Comparison of ENCODE assay signal across 1 cellular context in the genomic region with DNA sequence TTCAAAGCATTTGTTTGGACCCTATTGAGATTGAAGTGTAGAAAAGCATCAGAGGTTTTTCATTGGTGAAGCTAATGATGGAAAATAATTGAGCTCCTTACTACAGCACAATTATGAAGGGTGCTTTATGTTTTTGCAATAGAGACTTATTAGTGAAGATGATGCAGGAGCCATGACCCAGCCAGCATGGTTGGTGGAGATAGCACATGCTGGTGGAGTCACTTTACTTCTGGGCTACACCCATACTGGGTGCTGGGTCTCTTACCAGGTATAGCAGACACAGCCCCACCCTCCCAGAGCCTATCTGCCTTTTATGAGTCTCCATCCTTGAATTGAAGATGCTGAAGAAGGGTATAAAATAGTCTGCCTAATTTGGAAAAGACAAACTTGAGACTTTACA.
TF ChIP-seq lines count a peak whose summit lies in the region.

No MANE protein-coding gene starts in this region.

TF ChIP-seq in GM12878, 131 proteins besides CTCF, POLR2A, EP300 and RAD21:
- no peak for TF ChIP-seq RBBP5 (conservative IDR thresholded peaks at IDR 0.05)
- TF ChIP-seq TCF7 (IDR thresholded peaks at IDR 0.05; ENCODE audit: borderline replicate concordance), result no peak
- TF ChIP-seq NBN (IDR thresholded peaks at IDR 0.05), result no peak
- no peak for TF ChIP-seq SIX5 (IDR thresholded peaks at IDR 0.05; ENCODE audit: low read depth, low read length, severe bottlenecking)
- TF ChIP-seq CHD1 (IDR thresholded peaks at IDR 0.05; ENCODE audit: low read depth, low read length), result no peak
- no peak for TF ChIP-seq FOXM1 (IDR thresholded peaks at IDR 0.05; ENCODE audit: low read depth, low read length)
- TF ChIP-seq GATAD2B (conservative IDR thresholded peaks at IDR 0.05; ENCODE audit: low read depth), result no peak
- TF ChIP-seq WRNIP1 (IDR thresholded peaks at IDR 0.05; ENCODE audit: borderline replicate concordance, low read depth, low read length), result no peak
- no peak for TF ChIP-seq RCOR1 (conservative IDR thresholded peaks at IDR 0.05; ENCODE audit: low read depth, low read length)
- no peak for TF ChIP-seq ESRRA (IDR thresholded peaks at IDR 0.05; ENCODE audit: low read length)
- TF ChIP-seq, protein P1, sequence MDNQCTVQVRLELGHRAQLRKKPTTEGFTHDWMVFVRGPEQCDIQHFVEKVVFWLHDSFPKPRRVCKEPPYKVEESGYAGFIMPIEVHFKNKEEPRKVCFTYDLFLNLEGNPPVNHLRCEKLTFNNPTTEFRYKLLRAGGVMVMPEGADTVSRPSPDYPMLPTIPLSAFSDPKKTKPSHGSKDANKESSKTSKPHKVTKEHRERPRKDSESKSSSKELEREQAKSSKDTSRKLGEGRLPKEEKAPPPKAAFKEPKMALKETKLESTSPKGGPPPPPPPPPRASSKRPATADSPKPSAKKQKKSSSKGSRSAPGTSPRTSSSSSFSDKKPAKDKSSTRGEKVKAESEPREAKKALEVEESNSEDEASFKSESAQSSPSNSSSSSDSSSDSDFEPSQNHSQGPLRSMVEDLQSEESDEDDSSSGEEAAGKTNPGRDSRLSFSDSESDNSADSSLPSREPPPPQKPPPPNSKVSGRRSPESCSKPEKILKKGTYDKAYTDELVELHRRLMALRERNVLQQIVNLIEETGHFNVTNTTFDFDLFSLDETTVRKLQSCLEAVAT (IDR thresholded peaks at IDR 0.05), result no peak
- no peak for TF ChIP-seq HDAC2 (IDR thresholded peaks at IDR 0.05)
- TF ChIP-seq, protein P2, sequence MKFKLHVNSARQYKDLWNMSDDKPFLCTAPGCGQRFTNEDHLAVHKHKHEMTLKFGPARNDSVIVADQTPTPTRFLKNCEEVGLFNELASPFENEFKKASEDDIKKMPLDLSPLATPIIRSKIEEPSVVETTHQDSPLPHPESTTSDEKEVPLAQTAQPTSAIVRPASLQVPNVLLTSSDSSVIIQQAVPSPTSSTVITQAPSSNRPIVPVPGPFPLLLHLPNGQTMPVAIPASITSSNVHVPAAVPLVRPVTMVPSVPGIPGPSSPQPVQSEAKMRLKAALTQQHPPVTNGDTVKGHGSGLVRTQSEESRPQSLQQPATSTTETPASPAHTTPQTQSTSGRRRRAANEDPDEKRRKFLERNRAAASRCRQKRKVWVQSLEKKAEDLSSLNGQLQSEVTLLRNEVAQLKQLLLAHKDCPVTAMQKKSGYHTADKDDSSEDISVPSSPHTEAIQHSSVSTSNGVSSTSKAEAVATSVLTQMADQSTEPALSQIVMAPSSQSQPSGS (IDR thresholded peaks at IDR 0.05; ENCODE audit: low read length), result no peak
- TF ChIP-seq, protein P3, sequence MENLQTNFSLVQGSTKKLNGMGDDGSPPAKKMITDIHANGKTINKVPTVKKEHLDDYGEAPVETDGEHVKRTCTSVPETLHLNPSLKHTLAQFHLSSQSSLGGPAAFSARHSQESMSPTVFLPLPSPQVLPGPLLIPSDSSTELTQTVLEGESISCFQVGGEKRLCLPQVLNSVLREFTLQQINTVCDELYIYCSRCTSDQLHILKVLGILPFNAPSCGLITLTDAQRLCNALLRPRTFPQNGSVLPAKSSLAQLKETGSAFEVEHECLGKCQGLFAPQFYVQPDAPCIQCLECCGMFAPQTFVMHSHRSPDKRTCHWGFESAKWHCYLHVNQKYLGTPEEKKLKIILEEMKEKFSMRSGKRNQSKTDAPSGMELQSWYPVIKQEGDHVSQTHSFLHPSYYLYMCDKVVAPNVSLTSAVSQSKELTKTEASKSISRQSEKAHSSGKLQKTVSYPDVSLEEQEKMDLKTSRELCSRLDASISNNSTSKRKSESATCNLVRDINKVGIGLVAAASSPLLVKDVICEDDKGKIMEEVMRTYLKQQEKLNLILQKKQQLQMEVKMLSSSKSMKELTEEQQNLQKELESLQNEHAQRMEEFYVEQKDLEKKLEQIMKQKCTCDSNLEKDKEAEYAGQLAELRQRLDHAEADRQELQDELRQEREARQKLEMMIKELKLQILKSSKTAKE (IDR thresholded peaks at IDR 0.05; ENCODE audit: low read depth, poor library complexity, severe bottlenecking), result no peak
- TF ChIP-seq CBFB (IDR thresholded peaks at IDR 0.05; ENCODE audit: low read depth), result no peak
- TF ChIP-seq BHLHE40 (IDR thresholded peaks at IDR 0.05; ENCODE audit: borderline replicate concordance in 1 of 2, low read depth in 2 of 2, low read length in 1 of 2), result no peak
TF ChIP-seq in GM12878: peak in this region for 0.
